In the genomic region with DNA sequence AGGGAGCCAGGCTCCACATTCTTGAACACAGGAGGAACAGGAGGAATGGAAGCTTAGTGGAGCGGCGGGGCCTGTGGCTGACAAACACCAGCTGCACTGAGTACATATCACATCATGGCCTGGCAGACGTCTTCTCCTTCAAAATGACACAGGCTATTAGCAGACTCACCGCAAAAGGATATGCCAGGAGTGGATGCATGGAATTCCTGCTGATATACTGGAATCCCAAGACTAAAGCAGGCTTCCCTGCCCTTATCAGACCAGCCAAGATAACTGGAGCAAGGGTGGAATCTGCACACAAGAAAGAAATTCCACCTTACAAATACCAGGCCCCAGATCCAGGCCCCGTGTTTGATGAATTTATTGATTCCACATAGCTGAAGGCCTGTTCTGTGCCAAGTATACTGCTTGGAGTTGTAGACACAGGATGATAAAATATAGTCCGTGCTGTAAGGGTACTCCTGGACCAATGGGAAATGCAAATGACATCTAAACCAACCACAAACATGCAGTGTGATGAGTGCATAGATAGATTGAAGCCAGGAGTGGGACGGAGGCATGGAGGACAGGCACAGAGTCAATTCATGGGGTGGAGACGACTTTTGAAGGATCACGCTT, we compare ENCODE assay signal across 13 cellular contexts.
DNase-seq lines count a peak whose midpoint lies in the region; ATAC-seq and TF ChIP-seq lines count a peak whose summit lies in the region.
"Had no signal": no experiment of that assay in that cellular context is flagged by ENCODE, and none has a peak within 500 bp of the region (broad histone marks: within the 10 kb centered on the region; RNA-seq: fewer than 3 reads in every experiment).

No MANE protein-coding gene starts in this region.

- peak; percentile 20 for DNase-seq in AG09309 (ENCODE audit: low read depth)
- peak; percentile 67 to 86 (median 76) for DNase-seq in heart left ventricle
- no peak for DNase-seq in omental fat pad (ENCODE audit: low spot score)
- DNase-seq in amniotic stem cell (lab: John Stamatoyannopoulos, UW) = no peak
- no peak for DNase-seq in tibial nerve (ENCODE audit: low spot score in 2 of 2)
- DNase-seq in activated naive CD8-positive, alpha-beta T cell treated with anti-CD3 and anti-CD28 coated beads for 36 hours = no peak
- DNase-seq in activated T-cell treated with anti-CD3 and anti-CD28 coated beads, Interleukin-2, amount 50 U/mL, for 1 hour = no peak
- DNase-seq: CD4-positive, CD25-positive, alpha-beta regulatory T cell; HCEC 1CT; Kasumi-1 had no signal

- no peak overlapping the region for H3K4me3 Mint-ChIP-seq in activated naive CD8-positive, alpha-beta T cell treated with anti-CD3 and anti-CD28 coated beads for 36 hours
- H3K4me3 Mint-ChIP-seq: activated T-helper 1 cell treated with anti-CD3 and anti-CD28 coated beads, Interleukin-12 subunit alpha, Interleukin-12 subunit beta, Interleukin-2, Interleukin-4 antibody, amounts not matched to agents 30 ng/mL and 10 ng/mL and 1 ng/mL, durations not matched to agents 14 hours and 24 hours and 36 hours; CD4-positive, CD25-positive, alpha-beta regulatory T cell; central memory CD8-positive, alpha-beta T cell had no signal

- WGBS in heart left ventricle, 4 donors = 40 to 54% (median 43%) methylated on average over 9 of the region's 9 CpGs
- 59 to 63% methylated on average over 9 of the region's 9 CpGs for WGBS in tibial nerve, 2 donors

- no peaks in the 10 kb centered on the region for H3K4me1 Mint-ChIP-seq in activated naive CD8-positive, alpha-beta T cell treated with anti-CD3 and anti-CD28 coated beads for 36 hours
- H3K4me1 Mint-ChIP-seq: CD4-positive, CD25-positive, alpha-beta regulatory T cell; central memory CD8-positive, alpha-beta T cell had no signal

- no peak overlapping the region for H3K4me3 ChIP-seq in AG09309 (ENCODE audit: control insufficient read depth, low read depth, low read length)
- H3K4me3 ChIP-seq in heart left ventricle = no peak overlapping the region
- no peak overlapping the region for H3K4me3 ChIP-seq in tibial nerve

- no peaks in the 10 kb centered on the region for H3K36me3 Mint-ChIP-seq in activated naive CD8-positive, alpha-beta T cell treated with anti-CD3 and anti-CD28 coated beads for 36 hours
- H3K36me3 Mint-ChIP-seq: CD4-positive, CD25-positive, alpha-beta regulatory T cell had no signal

- H3K9me3 ChIP-seq in heart left ventricle = peaks cover 0 to 11% (median 0%) of the 10 kb centered on the region in 12 donors
- H3K9me3 ChIP-seq in tibial nerve = peaks cover 0 to 7% (median 0%) of the 10 kb centered on the region in 4 donors

- H3K27me3 ChIP-seq in heart left ventricle = no peaks in the 10 kb centered on the region
- H3K27me3 ChIP-seq in tibial nerve = no peaks in the 10 kb centered on the region

- H3K27ac Mint-ChIP-seq in activated naive CD8-positive, alpha-beta T cell treated with anti-CD3 and anti-CD28 coated beads for 36 hours = no peak overlapping the region
- H3K27ac Mint-ChIP-seq: activated T-helper 1 cell treated with anti-CD3 and anti-CD28 coated beads, Interleukin-12 subunit alpha, Interleukin-12 subunit beta, Interleukin-2, Interleukin-4 antibody, amounts not matched to agents 30 ng/mL and 10 ng/mL and 1 ng/mL, durations not matched to agents 14 hours and 24 hours and 36 hours; CD4-positive, CD25-positive, alpha-beta regulatory T cell had no signal

- TF ChIP-seq POLR2A in heart left ventricle (IDR thresholded peaks at IDR 0.05) (no peak), tibial nerve (IDR thresholded peaks at IDR 0.05) (no peak)

- no peaks in the 10 kb centered on the region for H3K27me3 Mint-ChIP-seq in activated naive CD8-positive, alpha-beta T cell treated with anti-CD3 and anti-CD28 coated beads for 36 hours
- H3K27me3 Mint-ChIP-seq: central memory CD8-positive, alpha-beta T cell had no signal

- TF ChIP-seq CTCF in AG09309 (IDR thresholded peaks at IDR 0.05; ENCODE audit: control insufficient read depth, insufficient read depth, low read depth, low read length, missing control alignments) (no peak), heart left ventricle (IDR thresholded peaks at IDR 0.05) (no peak), omental fat pad (IDR thresholded peaks at IDR 0.05) (no peak), tibial nerve (IDR thresholded peaks at IDR 0.05) (no peak)

- no peaks in the 10 kb centered on the region for H3K36me3 ChIP-seq in heart left ventricle
- H3K36me3 ChIP-seq in tibial nerve = no peaks in the 10 kb centered on the region

- ATAC-seq in SK-N-SH treated with all-trans-retinoic acid at 6 μM for 48 hours (peak; percentile 97), heart left ventricle (peak; percentile 94 to 96 (median 96)), omental fat pad (ENCODE audit: low FRiP score) (peak; percentile 81)

- intact Hi-C loops in heart left ventricle (cut with DNase I) = loop anchor here in 1 of 10 donors (5.0 to 10.0 kb wide), 2 partner anchors 286 to 606 kb away; no protein-coding TSS in a partner anchor

- H3K27ac ChIP-seq in heart left ventricle (peak overlapping the region in 9 of 12 donors; percentile 31 to 76 (median 61)), tibial nerve (no peak overlapping the region)

- no peak for TF ChIP-seq EP300 in tibial nerve (IDR thresholded peaks at IDR 0.05)

- H3K4me1 ChIP-seq in heart left ventricle (peaks cover 0 to 40% (median 18%) of the 10 kb centered on the region in 12 donors), tibial nerve (peaks cover 0 to 12% (median 0%) of the 10 kb centered on the region in 4 donors)

- no peaks in the 10 kb centered on the region for H3K9me3 Mint-ChIP-seq in activated naive CD8-positive, alpha-beta T cell treated with anti-CD3 and anti-CD28 coated beads for 36 hours
- H3K9me3 Mint-ChIP-seq: activated T-helper 1 cell treated with anti-CD3 and anti-CD28 coated beads, Interleukin-12 subunit alpha, Interleukin-12 subunit beta, Interleukin-2, Interleukin-4 antibody, amounts not matched to agents 30 ng/mL and 10 ng/mL and 1 ng/mL, durations not matched to agents 14 hours and 24 hours and 36 hours; CD4-positive, CD25-positive, alpha-beta regulatory T cell; central memory CD8-positive, alpha-beta T cell had no signal

TF ChIP-seq in SK-N-SH treated with all-trans-retinoic acid at 6 μM for 48 hours, 23 proteins besides CTCF, POLR2A, EP300 and RAD21 (continues in another document):
- 0 out of 2 replicates have a peak, but pooled peaks have one; percentile 68 for TF ChIP-seq ZNF565 (CRISPR knock-in tag; conservative IDR thresholded peaks at IDR 0.05; ENCODE audit: low read depth)
- TF ChIP-seq, protein P1, sequence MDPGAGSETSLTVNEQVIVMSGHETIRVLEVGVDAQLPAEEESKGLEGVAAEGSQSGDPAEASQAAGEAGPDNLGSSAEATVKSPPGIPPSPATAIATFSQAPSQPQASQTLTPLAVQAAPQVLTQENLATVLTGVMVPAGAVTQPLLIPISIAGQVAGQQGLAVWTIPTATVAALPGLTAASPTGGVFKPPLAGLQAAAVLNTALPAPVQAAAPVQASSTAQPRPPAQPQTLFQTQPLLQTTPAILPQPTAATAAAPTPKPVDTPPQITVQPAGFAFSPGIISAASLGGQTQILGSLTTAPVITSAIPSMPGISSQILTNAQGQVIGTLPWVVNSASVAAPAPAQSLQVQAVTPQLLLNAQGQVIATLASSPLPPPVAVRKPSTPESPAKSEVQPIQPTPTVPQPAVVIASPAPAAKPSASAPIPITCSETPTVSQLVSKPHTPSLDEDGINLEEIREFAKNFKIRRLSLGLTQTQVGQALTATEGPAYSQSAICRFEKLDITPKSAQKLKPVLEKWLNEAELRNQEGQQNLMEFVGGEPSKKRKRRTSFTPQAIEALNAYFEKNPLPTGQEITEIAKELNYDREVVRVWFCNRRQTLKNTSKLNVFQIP (CRISPR knock-in tag; IDR thresholded peaks at IDR 0.05; ENCODE audit: borderline replicate concordance, low read depth) = peak; percentile 77; the same call in 1 of the 2 replicates
- TF ChIP-seq ZFP3 (CRISPR knock-in tag; IDR thresholded peaks at IDR 0.05) = peak; percentile 80
- TF ChIP-seq TCF4 (CRISPR knock-in tag; IDR thresholded peaks at IDR 0.05; ENCODE audit: borderline replicate concordance) = peak; percentile 87; the same call in 1 of the 2 replicates
- TF ChIP-seq ZNF8 (CRISPR knock-in tag; IDR thresholded peaks at IDR 0.05) = no peak; the same call in 1 of the 2 replicates
- TF ChIP-seq TOX (CRISPR knock-in tag; IDR thresholded peaks at IDR 0.05; ENCODE audit: borderline replicate concordance) = peak; percentile 82
- no peak; the same call in 1 of the 2 replicates for TF ChIP-seq RARB (CRISPR knock-in tag; IDR thresholded peaks at IDR 0.05)
- TF ChIP-seq, protein P2, sequence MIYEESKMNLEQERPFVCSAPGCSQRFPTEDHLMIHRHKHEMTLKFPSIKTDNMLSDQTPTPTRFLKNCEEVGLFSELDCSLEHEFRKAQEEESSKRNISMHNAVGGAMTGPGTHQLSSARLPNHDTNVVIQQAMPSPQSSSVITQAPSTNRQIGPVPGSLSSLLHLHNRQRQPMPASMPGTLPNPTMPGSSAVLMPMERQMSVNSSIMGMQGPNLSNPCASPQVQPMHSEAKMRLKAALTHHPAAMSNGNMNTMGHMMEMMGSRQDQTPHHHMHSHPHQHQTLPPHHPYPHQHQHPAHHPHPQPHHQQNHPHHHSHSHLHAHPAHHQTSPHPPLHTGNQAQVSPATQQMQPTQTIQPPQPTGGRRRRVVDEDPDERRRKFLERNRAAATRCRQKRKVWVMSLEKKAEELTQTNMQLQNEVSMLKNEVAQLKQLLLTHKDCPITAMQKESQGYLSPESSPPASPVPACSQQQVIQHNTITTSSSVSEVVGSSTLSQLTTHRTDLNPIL (CRISPR knock-in tag; IDR thresholded peaks at IDR 0.05; ENCODE audit: low read depth) = peak; percentile 87
- TF ChIP-seq CSDC2 (CRISPR knock-in tag; IDR thresholded peaks at IDR 0.05) = peak; percentile 73; the same call in 1 of the 2 replicates
- no peak for TF ChIP-seq PPARA (CRISPR knock-in tag; IDR thresholded peaks at IDR 0.05; ENCODE audit: borderline replicate concordance)
- no peak for TF ChIP-seq ZNF70 (CRISPR knock-in tag; IDR thresholded peaks at IDR 0.05)
- no peak for TF ChIP-seq BACH2 (CRISPR knock-in tag; IDR thresholded peaks at IDR 0.05; ENCODE audit: borderline replicate concordance)
- peak; percentile 91; the same call in 1 of the 2 replicates for TF ChIP-seq SNAI2 (CRISPR knock-in tag; IDR thresholded peaks at IDR 0.05)

Comparison
In these comparisons a context has a peak if more than half of its experiments do, and no peak if none do; other contexts are left out.
1. DNase-seq: peak in AG09309 (single experiment) and heart left ventricle (5 of 5); none in omental fat pad (single experiment), amniotic stem cell (single experiment), tibial nerve (0 of 2), activated naive CD8-positive, alpha-beta T cell treated with anti-CD3 and anti-CD28 coated beads for 36 hours (single experiment) and activated T-cell treated with anti-CD3 and anti-CD28 coated beads, Interleukin-2, amount 50 U/mL, for 1 hour (single experiment).
2. H3K27ac ChIP-seq: peak in heart left ventricle (9 of 12); none in tibial nerve (0 of 4).
3. Peak in every context shown above with its lines, with median percentiles within 50 percentile points of each other: ATAC-seq.